Comparison of ENCODE assay signal across 16 cellular contexts in genomic region chr6:143125896-143126573, GRCh38.
DNase-seq lines count a peak whose midpoint lies in the region; ATAC-seq and TF ChIP-seq lines count a peak whose summit lies in the region.
"Had no signal": no experiment of that assay in that cellular context is flagged by ENCODE, and none has a peak within 500 bp of the region (broad histone marks: within the 10 kb centered on the region; RNA-seq: fewer than 3 reads in every experiment).

No MANE protein-coding gene starts in this region.

- ATAC-seq in GM21526 (IDR thresholded peaks at IDR 0.05; ENCODE audit: low FRiP score, unreplicated experiment): peak; percentile 57
- no peak for ATAC-seq in GM21423 (IDR thresholded peaks at IDR 0.05; ENCODE audit: unreplicated experiment)

- DNase-seq in EL (peak; percentile 70), RPMI7951 (ENCODE audit: low read depth) (peak; percentile 87), islet precursor cell (peak; percentile 62), NCI-H2029 treated with DMSO at 0.1 percent for 48 hours (lab: John Stamatoyannopoulos, UW) (no peak), NCI-H187 (lab: John Stamatoyannopoulos, UW) (no peak), lower leg skin (ENCODE audit: low spot score in 2 of 2) (no peak)
- DNase-seq: activated B cell treated with CpG ODN at 0.5 μM for 24 hours; amniotic stem cell; DMS79; GOT3; MV-4-11; NCI-H226; stimulated activated CD4-positive, alpha-beta T cell treated with anti-CD3 and anti-CD28 coated beads, Interleukin-2, amount 100 ng/mL, for 24 hours had no signal

- intact Hi-C loops in lower leg skin (cut with DNase I; ENCODE audit: low total_unique reads): no loop called here

- no peak for TF ChIP-seq POLR2A in lower leg skin (IDR thresholded peaks at IDR 0.05)

- TF ChIP-seq CTCF in lower leg skin (IDR thresholded peaks at IDR 0.05): no peak

- H3K4me3 ChIP-seq in lower leg skin (ENCODE audit: low read depth, poor library complexity, severe bottlenecking): no peak overlapping the region
- H3K4me3 ChIP-seq: BLaER1 treated with 17β-estradiol and CSF1 and Interleukin-3, amounts not matched to agents 10 nM and 100 nM had no signal

- 94% methylated on average over 11 of the region's 11 CpGs for WGBS in lower leg skin, 2 donors

Comparison
In these comparisons a context has a peak if more than half of its experiments do, and no peak if none do; other contexts are left out.
1. DNase-seq: peak in EL (single experiment), RPMI7951 (single experiment) and islet precursor cell (single experiment); none in NCI-H2029 treated with DMSO at 0.1 percent for 48 hours (single experiment), NCI-H187 (0 of 2) and lower leg skin (0 of 2).